ENCODE assay signal across 5 cellular contexts in the genomic region with DNA sequence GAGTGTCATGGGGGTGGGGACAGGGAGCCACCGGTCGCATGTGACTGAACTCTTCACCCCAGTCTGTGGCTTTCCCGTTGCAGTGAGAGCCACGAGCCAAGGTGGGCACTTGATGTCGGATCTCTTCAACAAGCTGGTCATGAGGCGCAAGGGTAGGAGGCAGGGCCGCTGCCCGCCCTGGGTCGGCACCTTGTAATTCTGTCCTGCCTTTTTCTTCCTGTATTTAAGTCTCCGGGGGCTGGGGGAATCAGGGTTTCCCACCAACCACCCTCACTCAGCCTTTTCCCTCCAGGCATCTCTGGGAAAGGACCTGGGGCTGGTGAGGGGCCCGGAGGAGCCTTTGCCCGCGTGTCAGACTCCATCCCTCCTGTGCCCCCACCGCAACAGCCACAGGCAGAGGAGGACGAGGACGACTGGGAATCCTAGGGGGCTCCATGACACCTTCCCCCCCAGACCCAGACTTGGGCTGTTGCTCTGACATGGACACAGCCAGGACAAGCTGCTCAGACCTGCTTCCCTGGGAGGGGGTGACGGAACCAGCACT. TPM values are rescaled to one million over a fixed set of nuclear protein-coding genes. Genes with fewer than 3 reads are reported as not detected.
"Had no signal": no experiment of that assay in that cellular context is flagged by ENCODE, and none has a peak within 500 bp of the region (broad histone marks: within the 10 kb centered on the region; RNA-seq: fewer than 3 reads in every experiment).

No MANE protein-coding gene starts in this region.

RNA-seq across cellular contexts. Expression of a gene that starts 27.5 kb away (rescaled TPM):
- total RNA-seq: neural crest cell, omental fat pad, progenitor cell of endocrine pancreas, renal cortical epithelial cell had no signal
- polyA plus RNA-seq: smooth muscle cell had no signal
